1 cellular context compared by ENCODE assay signal in the genomic region with DNA sequence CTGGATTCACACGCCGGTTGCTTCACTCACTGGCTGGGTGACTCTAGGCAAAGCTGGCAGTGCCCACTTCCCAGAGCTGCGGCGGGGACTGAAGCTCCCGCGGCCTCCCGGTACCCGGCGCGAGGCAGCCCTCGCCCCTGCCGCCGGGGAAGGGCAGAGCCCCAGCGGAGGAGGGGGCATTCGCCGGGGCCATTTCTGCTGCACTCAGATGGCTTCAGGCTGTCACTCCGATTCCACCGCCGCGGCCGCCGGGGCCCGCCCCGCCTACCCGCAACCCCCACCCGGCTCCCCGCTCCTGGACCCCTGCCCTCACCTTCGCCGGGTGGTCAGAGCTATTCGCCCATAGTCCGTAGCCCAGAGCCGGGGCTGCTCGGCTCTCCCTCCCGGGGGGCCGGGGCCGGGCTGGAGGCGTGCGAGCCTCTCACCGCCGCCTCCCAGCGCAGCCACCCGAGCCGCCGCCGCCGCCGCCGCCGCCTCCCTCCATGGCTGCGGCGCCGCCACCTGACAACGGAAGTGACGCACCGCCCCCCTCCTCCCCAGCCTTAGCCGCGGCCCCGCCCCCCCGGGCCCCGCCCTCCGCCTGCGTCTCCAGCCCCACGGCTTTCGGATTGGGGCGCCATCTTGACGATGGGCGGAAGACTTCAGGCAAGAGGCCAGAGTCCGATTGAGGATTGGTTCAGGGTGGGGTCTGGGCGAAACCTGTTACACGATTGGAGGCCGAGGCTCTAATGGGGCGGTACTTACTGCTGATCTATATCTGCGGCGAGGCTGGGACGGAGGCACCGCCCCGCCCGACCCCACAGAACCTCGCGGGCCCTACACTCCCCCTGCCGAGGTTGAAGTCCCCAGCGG.
TF ChIP-seq lines count a peak whose summit lies in the region.

A gene with protein sequence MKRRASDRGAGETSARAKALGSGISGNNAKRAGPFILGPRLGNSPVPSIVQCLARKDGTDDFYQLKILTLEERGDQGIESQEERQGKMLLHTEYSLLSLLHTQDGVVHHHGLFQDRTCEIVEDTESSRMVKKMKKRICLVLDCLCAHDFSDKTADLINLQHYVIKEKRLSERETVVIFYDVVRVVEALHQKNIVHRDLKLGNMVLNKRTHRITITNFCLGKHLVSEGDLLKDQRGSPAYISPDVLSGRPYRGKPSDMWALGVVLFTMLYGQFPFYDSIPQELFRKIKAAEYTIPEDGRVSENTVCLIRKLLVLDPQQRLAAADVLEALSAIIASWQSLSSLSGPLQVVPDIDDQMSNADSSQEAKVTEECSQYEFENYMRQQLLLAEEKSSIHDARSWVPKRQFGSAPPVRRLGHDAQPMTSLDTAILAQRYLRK (minus strand): TSS at position 515 of the 852 bp plus-strand sequence. CDS start 24,592 bp downstream, outside the sequence.

TF ChIP-seq in HepG2, 621 proteins besides CTCF, POLR2A, EP300 and RAD21 (continued from another document and continues in another):
- TF ChIP-seq HMGXB3 (CRISPR knock-in tag; IDR thresholded peaks at IDR 0.05; ENCODE audit: borderline replicate concordance) (peak; percentile 90; the same call in 1 of the 2 replicates), SRY (CRISPR knock-in tag; IDR thresholded peaks at IDR 0.05) (no peak), MAZ (IDR thresholded peaks at IDR 0.05; ENCODE audit: borderline replicate concordance, low read depth, low read length) (peak; percentile 38; the same call in 1 of the 2 replicates), MAZ (CRISPR knock-in tag; IDR thresholded peaks at IDR 0.05; ENCODE audit: low read depth) (no peak), TBX3 (IDR thresholded peaks at IDR 0.05; ENCODE audit: borderline replicate concordance) (no peak), TOPORS (CRISPR knock-in tag; IDR thresholded peaks at IDR 0.05) (no peak; the same call in 1 of the 2 replicates), ZNF430 (CRISPR knock-in tag; IDR thresholded peaks at IDR 0.05) (peak; percentile 39; the same call in 1 of the 2 replicates), ZBTB38 (CRISPR knock-in tag; IDR thresholded peaks at IDR 0.05) (no peak), ZNF17 (CRISPR knock-in tag; IDR thresholded peaks at IDR 0.05) (no peak), FOSL2 (CRISPR knock-in tag; IDR thresholded peaks at IDR 0.05) (no peak), ZNF570 (CRISPR knock-in tag; IDR thresholded peaks at IDR 0.05; ENCODE audit: borderline replicate concordance) (no peak), ZNF383 (CRISPR knock-in tag; IDR thresholded peaks at IDR 0.05; ENCODE audit: borderline replicate concordance) (no peak), KLF11 (CRISPR knock-in tag; IDR thresholded peaks at IDR 0.05) (no peak), ASH2L (IDR thresholded peaks at IDR 0.05; ENCODE audit: insufficient read length, low read depth, low read length) (peak; percentile 21), ZSCAN9 (CRISPR knock-in tag; IDR thresholded peaks at IDR 0.05; ENCODE audit: borderline replicate concordance) (no peak), AHDC1 (CRISPR knock-in tag; IDR thresholded peaks at IDR 0.05; ENCODE audit: borderline replicate concordance) (no peak), ELF1 (CRISPR knock-in tag; IDR thresholded peaks at IDR 0.05) (peak; percentile 87), HNRNPLL (IDR thresholded peaks at IDR 0.05; ENCODE audit: low read depth, low read length, poor library complexity, severe bottlenecking) (no peak), ZNF775 (CRISPR knock-in tag; IDR thresholded peaks at IDR 0.05; ENCODE audit: borderline replicate concordance) (no peak), THAP8 (CRISPR knock-in tag; IDR thresholded peaks at IDR 0.05; ENCODE audit: borderline replicate concordance) (no peak), RNF219 (CRISPR knock-in tag; IDR thresholded peaks at IDR 0.05) (no peak), SMAD3 (CRISPR knock-in tag; IDR thresholded peaks at IDR 0.05) (no peak), SRSF1 (optimal IDR thresholded peaks at IDR 0.05; ENCODE audit: low read depth, low read length) (no peak), ZNF546 (CRISPR knock-in tag; conservative IDR thresholded peaks at IDR 0.05) (no peak), JUN (CRISPR knock-in tag; IDR thresholded peaks at IDR 0.05) (no peak), ZNF543 (CRISPR knock-in tag; IDR thresholded peaks at IDR 0.05) (0 out of 2 replicates have a peak, but pooled peaks have one; percentile 4), ZNF34 (CRISPR knock-in tag; IDR thresholded peaks at IDR 0.05; ENCODE audit: borderline replicate concordance) (no peak), ZNF577 (CRISPR knock-in tag; IDR thresholded peaks at IDR 0.05; ENCODE audit: borderline replicate concordance, low read depth) (no peak), MAFK (conservative IDR thresholded peaks at IDR 0.05 in 1 of 2, IDR thresholded peaks at IDR 0.05 in 1 of 2; ENCODE audit: low read length in 2 of 2) (no peak), SNAPC2 (CRISPR knock-in tag; IDR thresholded peaks at IDR 0.05) (no peak), ZNF780A (CRISPR knock-in tag; IDR thresholded peaks at IDR 0.05) (0 out of 2 replicates have a peak, but pooled peaks have one; percentile 36), KLF16 (CRISPR knock-in tag; IDR thresholded peaks at IDR 0.05) (0 out of 4 replicates have a peak, but pooled peaks of 1 of the 2 experiments have one; percentile 57), IRX3 (CRISPR knock-in tag; IDR thresholded peaks at IDR 0.05; ENCODE audit: borderline replicate concordance, low read depth) (no peak), NAIF1 (CRISPR knock-in tag; IDR thresholded peaks at IDR 0.05; ENCODE audit: borderline replicate concordance) (no peak), ZC3H13 (CRISPR knock-in tag; IDR thresholded peaks at IDR 0.05) (no peak), REL (CRISPR knock-in tag; conservative IDR thresholded peaks at IDR 0.05) (no peak), LCORL (IDR thresholded peaks at IDR 0.05) (no peak), LCORL (CRISPR knock-in tag; IDR thresholded peaks at IDR 0.05) (no peak), ZBTB3 (CRISPR knock-in tag; IDR thresholded peaks at IDR 0.05; ENCODE audit: borderline replicate concordance, low read depth) (no peak)
- TF ChIP-seq, protein P1, sequence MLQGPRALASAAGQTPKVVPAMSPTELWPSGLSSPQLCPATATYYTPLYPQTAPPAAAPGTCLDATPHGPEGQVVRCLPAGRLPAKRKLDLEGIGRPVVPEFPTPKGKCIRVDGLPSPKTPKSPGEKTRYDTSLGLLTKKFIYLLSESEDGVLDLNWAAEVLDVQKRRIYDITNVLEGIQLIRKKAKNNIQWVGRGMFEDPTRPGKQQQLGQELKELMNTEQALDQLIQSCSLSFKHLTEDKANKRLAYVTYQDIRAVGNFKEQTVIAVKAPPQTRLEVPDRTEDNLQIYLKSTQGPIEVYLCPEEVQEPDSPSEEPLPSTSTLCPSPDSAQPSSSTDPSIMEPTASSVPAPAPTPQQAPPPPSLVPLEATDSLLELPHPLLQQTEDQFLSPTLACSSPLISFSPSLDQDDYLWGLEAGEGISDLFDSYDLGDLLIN (CRISPR knock-in tag; IDR thresholded peaks at IDR 0.05; ENCODE audit: borderline replicate concordance) = no peak
- TF ChIP-seq, protein P2, sequence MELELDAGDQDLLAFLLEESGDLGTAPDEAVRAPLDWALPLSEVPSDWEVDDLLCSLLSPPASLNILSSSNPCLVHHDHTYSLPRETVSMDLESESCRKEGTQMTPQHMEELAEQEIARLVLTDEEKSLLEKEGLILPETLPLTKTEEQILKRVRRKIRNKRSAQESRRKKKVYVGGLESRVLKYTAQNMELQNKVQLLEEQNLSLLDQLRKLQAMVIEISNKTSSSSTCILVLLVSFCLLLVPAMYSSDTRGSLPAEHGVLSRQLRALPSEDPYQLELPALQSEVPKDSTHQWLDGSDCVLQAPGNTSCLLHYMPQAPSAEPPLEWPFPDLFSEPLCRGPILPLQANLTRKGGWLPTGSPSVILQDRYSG (CRISPR knock-in tag; IDR thresholded peaks at IDR 0.05) = no peak
- TF ChIP-seq, protein P3, sequence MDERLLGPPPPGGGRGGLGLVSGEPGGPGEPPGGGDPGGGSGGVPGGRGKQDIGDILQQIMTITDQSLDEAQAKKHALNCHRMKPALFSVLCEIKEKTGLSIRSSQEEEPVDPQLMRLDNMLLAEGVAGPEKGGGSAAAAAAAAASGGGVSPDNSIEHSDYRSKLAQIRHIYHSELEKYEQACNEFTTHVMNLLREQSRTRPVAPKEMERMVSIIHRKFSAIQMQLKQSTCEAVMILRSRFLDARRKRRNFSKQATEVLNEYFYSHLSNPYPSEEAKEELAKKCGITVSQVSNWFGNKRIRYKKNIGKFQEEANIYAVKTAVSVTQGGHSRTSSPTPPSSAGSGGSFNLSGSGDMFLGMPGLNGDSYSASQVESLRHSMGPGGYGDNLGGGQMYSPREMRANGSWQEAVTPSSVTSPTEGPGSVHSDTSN (CRISPR knock-in tag; IDR thresholded peaks at IDR 0.05) = no peak
